In genomic region chr4:9600246-9600645, GRCh38 we compare ENCODE assay signal across 29 cellular contexts.
"Had no signal": no experiment of that assay in that cellular context is flagged by ENCODE, and none has a peak within 500 bp of the region (broad histone marks: within the 10 kb centered on the region; RNA-seq: fewer than 3 reads in every experiment).

No MANE protein-coding gene starts in this region.

- H3K27me3 Mint-ChIP-seq: activated CD8-positive, alpha-beta T cell treated with anti-CD3 and anti-CD28 coated beads for 36 hours; activated naive CD8-positive, alpha-beta T cell; activated T-helper 17 cell treated with anti-CD3 and anti-CD28 coated beads, Interleukin-2, amount 50 U/mL, for 72 hours; T-cell had no signal

- H3K36me3 ChIP-seq: brain microvascular endothelial cell, colonic mucosa, WERI-Rb-1 had no signal

- H3K27ac Mint-ChIP-seq: activated B cell treated with CpG ODN at 0.5 μM for 24 hours; activated CD8-positive, alpha-beta T cell treated with anti-CD3 and anti-CD28 coated beads for 36 hours; activated naive CD8-positive, alpha-beta T cell; activated T-helper 17 cell treated with anti-CD3 and anti-CD28 coated beads, Interleukin-2, amount 50 U/mL, for 72 hours; T-cell; T-helper 1 cell treated with Interleukin-12 subunit alpha and Interleukin-12 subunit beta and Interleukin-4 antibody, amounts not matched to agents 30 μg/mL and 1 μg/mL, for 36 hours; T-helper 2 cell treated with Interferon-gamma antibody and Interleukin-4, amounts not matched to agents 5 μg/mL and 100 μg/mL, for 36 hours had no signal

- DNase-seq: activated B cell treated with CpG ODN at 0.5 μM for 24 hours; activated CD4-positive, alpha-beta T cell treated with anti-CD3 and anti-CD28 coated beads for 48 hours; activated CD4-positive, alpha-beta T cell treated with anti-CD3 and anti-CD28 coated beads, Interleukin-2, amount 50 U/mL, for 1 hour; activated CD4-positive, alpha-beta T cell treated with anti-CD3 and anti-CD28 coated beads, Interleukin-2, amount 50 U/mL, for 48 hours; activated CD8-positive, alpha-beta memory T cell treated with anti-CD3 and anti-CD28 coated beads for 24 hours; activated CD8-positive, alpha-beta T cell treated with anti-CD3 and anti-CD28 coated beads for 36 hours; activated effector memory CD4-positive, alpha-beta T cell treated with Interleukin-2 at 50 U/mL for 16 hours; activated gamma-delta T cell treated with Interleukin-2 at 50 U/mL for 16 hours; activated naive CD4-positive, alpha-beta T cell treated with anti-CD3 and anti-CD28 coated beads, Interleukin-2, amount 50 U/mL, for 16 hours; activated naive CD4-positive, alpha-beta T cell treated with Interleukin-2 at 50 U/mL for 16 hours; activated T-cell treated with anti-CD3 and anti-CD28 coated beads, Interleukin-2, amount 50 U/mL, for 4 hours; amniotic stem cell; anterior cingulate cortex; brain microvascular endothelial cell; central memory CD4-positive, alpha-beta T cell; cerebellar nuclear complex; colonic mucosa; effector CD8-positive, alpha-beta T cell; foreskin fibroblast; head of caudate nucleus; T-cell; T1000; WERI-Rb-1 had no signal

- H3K27ac ChIP-seq: brain microvascular endothelial cell, colonic mucosa, WERI-Rb-1 had no signal

- ATAC-seq: activated CD4-positive, CD25-positive, alpha-beta regulatory T cell treated with anti-CD3 and anti-CD28 coated beads, Interleukin-2, amount 50 U/mL, for 24 hours; activated CD8-positive, alpha-beta T cell treated with anti-CD3 and anti-CD28 coated beads for 36 hours; activated T-cell treated with anti-CD3 and anti-CD28 coated beads, Interleukin-2, amount 50 U/mL, for 4 hours; activated T-helper 17 cell treated with anti-CD3 and anti-CD28 coated beads, Interleukin-2, amount 50 U/mL, for 72 hours; esophagus mucosa; T-cell had no signal

- H3K9me3 Mint-ChIP-seq: activated B cell treated with CpG ODN at 0.5 μM for 24 hours; T-helper 1 cell treated with Interleukin-12 subunit alpha and Interleukin-12 subunit beta and Interleukin-4 antibody, amounts not matched to agents 30 μg/mL and 1 μg/mL, for 36 hours; T-helper 2 cell treated with Interferon-gamma antibody and Interleukin-4, amounts not matched to agents 5 μg/mL and 100 μg/mL, for 36 hours had no signal

- H3K4me1 ChIP-seq: colonic mucosa had no signal

- H3K4me3 Mint-ChIP-seq: activated B cell treated with CpG ODN at 0.5 μM for 24 hours; activated CD8-positive, alpha-beta T cell treated with anti-CD3 and anti-CD28 coated beads for 36 hours; activated naive CD8-positive, alpha-beta T cell; activated T-cell treated with anti-CD3 and anti-CD28 coated beads, Interleukin-2, amount 50 U/mL, for 4 hours; activated T-helper 17 cell treated with anti-CD3 and anti-CD28 coated beads, Interleukin-2, amount 50 U/mL, for 72 hours; T-cell; T-helper 1 cell treated with Interleukin-12 subunit alpha and Interleukin-12 subunit beta and Interleukin-4 antibody, amounts not matched to agents 30 μg/mL and 1 μg/mL, for 36 hours; T-helper 2 cell treated with Interferon-gamma antibody and Interleukin-4, amounts not matched to agents 5 μg/mL and 100 μg/mL, for 36 hours had no signal

- H3K9me3 ChIP-seq: colonic mucosa had no signal

- H3K4me3 ChIP-seq: colonic mucosa had no signal

- H3K27me3 ChIP-seq: brain microvascular endothelial cell, colonic mucosa had no signal
